In the genomic region with DNA sequence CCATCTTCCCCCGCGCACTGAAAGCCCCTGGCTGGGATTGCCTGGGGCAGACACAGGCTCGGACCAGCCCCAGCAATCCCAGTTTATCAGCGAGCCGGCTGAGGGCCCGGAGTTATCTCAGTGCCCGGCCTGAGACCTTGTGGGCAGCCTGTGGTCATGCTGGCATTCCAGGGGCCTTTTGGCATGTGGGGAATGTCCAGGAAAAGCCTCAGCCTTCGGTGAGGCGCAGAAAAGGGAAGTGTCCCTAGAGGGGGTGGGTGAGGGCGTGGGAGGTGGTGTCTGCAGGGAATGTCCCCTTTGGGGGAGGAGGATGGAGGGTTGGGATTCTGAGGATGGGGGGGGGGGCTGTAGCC, we compare ENCODE assay signal across 10 cellular contexts. TPM values are rescaled to one million over a fixed set of nuclear protein-coding genes. Genes with fewer than 3 reads are reported as not detected.
DNase-seq lines count a peak whose midpoint lies in the region; ATAC-seq, FAIRE-seq and TF ChIP-seq lines count a peak whose summit lies in the region.
"Had no signal": no experiment of that assay in that cellular context is flagged by ENCODE, and none has a peak within 500 bp of the region (broad histone marks: within the 10 kb centered on the region; RNA-seq: fewer than 3 reads in every experiment).

No MANE protein-coding gene starts in this region.

- no peak for TF ChIP-seq RAD21 in SK-N-SH (IDR thresholded peaks at IDR 0.05; ENCODE audit: low read length)

- WGBS in SK-N-SH (ENCODE audit: low lambda C conversion rate), result 15% methylated on average over 8 of the region's 10 CpGs
- WGBS in smooth muscle cell (ENCODE audit: low lambda C conversion rate), result 3% methylated on average over 9 of the region's 10 CpGs

- H3K9ac ChIP-seq in SK-N-SH (peak overlapping the region; percentile 94; the same call in 1 of the 2 replicates), smooth muscle cell (ENCODE audit: low read depth) (no peak overlapping the region)

- no peak for FAIRE-seq in GM12891 (lab: Jason Lieb, UNC)

- DNase-seq in GM12891 (ENCODE audit: insufficient read length, low spot score) (no peak), SK-N-SH (peak; percentile 70), fibroblast of peridontal ligament (ENCODE audit: extremely low read depth) (peak; percentile 77), smooth muscle cell (lab: John Stamatoyannopoulos, UW; ENCODE audit: unreplicated experiment) (peak; percentile 34), immature natural killer cell (no peak), posterior cingulate gyrus (no peak)
- DNase-seq in activated CD8-positive, alpha-beta T cell treated with anti-CD3 and anti-CD28 coated beads, Interleukin-2, amount 10 ng/mL, durations not matched to agents 7 days and 5 days, result no peak
- DNase-seq: activated CD4-positive, alpha-beta T cell treated with anti-CD3 and anti-CD28 coated beads for 36 hours; stimulated activated CD4-positive, alpha-beta T cell treated with anti-CD3 and anti-CD28 coated beads, Interleukin-12 subunit alpha, Interleukin-12 subunit beta, amount 100 ng/mL, for 4 hours had no signal

- H3K79me2 ChIP-seq in SK-N-SH (ENCODE audit: insufficient read depth), result peaks cover 42% of the 10 kb centered on the region
- H3K79me2 ChIP-seq in smooth muscle cell (ENCODE audit: low read depth), result peaks cover 38% of the 10 kb centered on the region

- CTCF ChIA-PET in SK-N-SH (lab: Yijun Ruan, JAX), result interaction anchor here (0.9 kb wide), 1 partner anchor 89 kb away, joined by 3 read pairs; no protein-coding TSS in a partner anchor
- CTCF ChIA-PET in activated CD8-positive, alpha-beta T cell treated with anti-CD3 and anti-CD28 coated beads, Interleukin-2, amount 10 ng/mL, durations not matched to agents 7 days and 5 days (lab: Charles Lee), result no interaction called here

- no peaks in the 10 kb centered on the region for H3K27me3 ChIP-seq in SK-N-SH (ENCODE audit: insufficient read depth)
- H3K27me3 ChIP-seq in smooth muscle cell (ENCODE audit: low read depth), result no peaks in the 10 kb centered on the region

- no peak for TF ChIP-seq CTCF in SK-N-SH (IDR thresholded peaks at IDR 0.05)
- TF ChIP-seq CTCF in smooth muscle cell (IDR thresholded peaks at IDR 0.05; ENCODE audit: borderline replicate concordance, insufficient read depth, poor library complexity, severe bottlenecking), result no peak

- POLR2A ChIA-PET in SK-N-SH (lab: Yijun Ruan, JAX), result interaction anchor here (1.0 kb wide), 1 partner anchor 19 kb away, joined by 3 read pairs; no protein-coding TSS in a partner anchor
- POLR2A ChIA-PET in activated CD8-positive, alpha-beta T cell treated with anti-CD3 and anti-CD28 coated beads, Interleukin-2, amount 10 ng/mL, durations not matched to agents 7 days and 5 days (lab: Charles Lee), result interaction anchor here (1.0 kb wide), 1 partner anchor 66 kb away, joined by 3 read pairs; no protein-coding TSS in a partner anchor

- peaks cover 18 to 21% of the 10 kb centered on the region in 2 donors for H3K4me1 Mint-ChIP-seq in immature natural killer cell
- H3K4me1 Mint-ChIP-seq in activated CD8-positive, alpha-beta T cell treated with anti-CD3 and anti-CD28 coated beads, Interleukin-2, amount 10 ng/mL, durations not matched to agents 7 days and 5 days (ENCODE audit: low read depth), result peaks cover 29% of the 10 kb centered on the region

- no peaks in the 10 kb centered on the region for H3K9me3 Mint-ChIP-seq in immature natural killer cell
- H3K9me3 Mint-ChIP-seq in activated CD8-positive, alpha-beta T cell treated with anti-CD3 and anti-CD28 coated beads, Interleukin-2, amount 10 ng/mL, durations not matched to agents 7 days and 5 days (ENCODE audit: insufficient read depth), result no peaks in the 10 kb centered on the region

- H3K4me3 ChIP-seq in SK-N-SH (ENCODE audit: low read depth in 2 of 2, low read length in 1 of 2) (peak overlapping the region in 1 of 2 experiments; percentile 99; a peak in 1 of 4 replicates), smooth muscle cell (no peak overlapping the region)

- H2AFZ ChIP-seq in SK-N-SH (ENCODE audit: low read depth) (no peak overlapping the region), smooth muscle cell (ENCODE audit: low read depth) (no peak overlapping the region)

- ATAC-seq in activated CD8-positive, alpha-beta T cell treated with anti-CD3 and anti-CD28 coated beads, Interleukin-2, amount 10 ng/mL, durations not matched to agents 7 days and 5 days, result no peak
- ATAC-seq in HG02678 (IDR thresholded peaks at IDR 0.05; ENCODE audit: unreplicated experiment), result no peak
- ATAC-seq: activated CD4-positive, alpha-beta T cell treated with anti-CD3 and anti-CD28 coated beads for 36 hours had no signal

- H3K36me3 ChIP-seq in SK-N-SH (replicated peaks in 1 of 2; ENCODE audit: control insufficient read depth in 1 of 2, insufficient read depth in 2 of 2, low read length in 1 of 2) (peaks cover 0 to 9% of the 10 kb centered on the region in 2 experiments), smooth muscle cell (ENCODE audit: low read depth) (no peaks in the 10 kb centered on the region)

- peak in 1 of 2 experiments; percentile 90; a peak in 1 of 4 replicates for TF ChIP-seq EP300 in SK-N-SH (IDR thresholded peaks at IDR 0.05; ENCODE audit: borderline replicate concordance in 1 of 2, low read depth in 1 of 2, low read length in 1 of 2)

- no peaks in the 10 kb centered on the region for H3K9me2 ChIP-seq in SK-N-SH

- H4K20me1 ChIP-seq in SK-N-SH (ENCODE audit: insufficient read depth), result peaks cover 9% of the 10 kb centered on the region
- peaks cover 54% of the 10 kb centered on the region for H4K20me1 ChIP-seq in smooth muscle cell (ENCODE audit: low read depth)

- no peaks in the 10 kb centered on the region for H3K9me3 ChIP-seq in SK-N-SH
- no peaks in the 10 kb centered on the region for H3K9me3 ChIP-seq in smooth muscle cell (replicated peaks; ENCODE audit: low read depth)

- no peaks in the 10 kb centered on the region for H3K36me3 Mint-ChIP-seq in immature natural killer cell
- H3K36me3 Mint-ChIP-seq in activated CD8-positive, alpha-beta T cell treated with anti-CD3 and anti-CD28 coated beads, Interleukin-2, amount 10 ng/mL, durations not matched to agents 7 days and 5 days (ENCODE audit: low read depth), result no peaks in the 10 kb centered on the region

- H3K27me3 Mint-ChIP-seq in immature natural killer cell (ENCODE audit: low read depth in 3 of 3), result peaks cover 10 to 15% (median 14%) of the 10 kb centered on the region in 3 donors
- H3K27me3 Mint-ChIP-seq in activated CD8-positive, alpha-beta T cell treated with anti-CD3 and anti-CD28 coated beads, Interleukin-2, amount 10 ng/mL, durations not matched to agents 7 days and 5 days (ENCODE audit: low read depth), result peaks cover 22% of the 10 kb centered on the region

- H3K27ac Mint-ChIP-seq in immature natural killer cell, result peak overlapping the region in 1 of 6 donors; percentile 55
- no peak overlapping the region for H3K27ac Mint-ChIP-seq in activated CD8-positive, alpha-beta T cell treated with anti-CD3 and anti-CD28 coated beads, Interleukin-2, amount 10 ng/mL, durations not matched to agents 7 days and 5 days
- H3K27ac Mint-ChIP-seq: activated CD4-positive, alpha-beta T cell treated with anti-CD3 and anti-CD28 coated beads for 36 hours had no signal

- H3K27ac ChIP-seq in SK-N-SH (ENCODE audit: low read depth in 2 of 2, low read length in 1 of 2) (peak overlapping the region; percentile 69 to 92; a peak in 3 of 4 replicates), smooth muscle cell (ENCODE audit: low read depth) (peak overlapping the region; percentile 81)

- no peak overlapping the region for H3K4me3 Mint-ChIP-seq in immature natural killer cell
- H3K4me3 Mint-ChIP-seq in activated CD8-positive, alpha-beta T cell treated with anti-CD3 and anti-CD28 coated beads, Interleukin-2, amount 10 ng/mL, durations not matched to agents 7 days and 5 days, result no peak overlapping the region
- H3K4me3 Mint-ChIP-seq: activated CD4-positive, alpha-beta T cell treated with anti-CD3 and anti-CD28 coated beads for 36 hours had no signal

- intact Hi-C loops in posterior cingulate gyrus (cut with DNase I), result no loop called here

- H3K4me1 ChIP-seq in SK-N-SH (ENCODE audit: control insufficient read depth in 1 of 2, insufficient read depth in 2 of 2, low read depth in 1 of 2, low read length in 1 of 2) (peaks cover 14 to 29% of the 10 kb centered on the region in 2 experiments; a peak in 3 of 4 replicates), smooth muscle cell (ENCODE audit: low read depth) (peaks cover 6% of the 10 kb centered on the region)

- peaks cover 38% of the 10 kb centered on the region for H3F3A ChIP-seq in SK-N-SH (replicated peaks; ENCODE audit: insufficient read depth)
- peaks cover 7% of the 10 kb centered on the region for H3F3A ChIP-seq in smooth muscle cell (ENCODE audit: low read depth)

- TF ChIP-seq POLR2A in GM12891 (IDR thresholded peaks at IDR 0.05; ENCODE audit: low read depth, low read length), result no peak

- peak overlapping the region; percentile 97 for H3K4me2 ChIP-seq in SK-N-SH
- peak overlapping the region; percentile 95 for H3K4me2 ChIP-seq in smooth muscle cell

TF ChIP-seq in GM12891, 5 proteins besides CTCF, POLR2A, EP300 and RAD21:
- no peak for TF ChIP-seq POLR2AphosphoS5 (IDR thresholded peaks at IDR 0.05; ENCODE audit: low read depth, low read length)
- TF ChIP-seq SPI1 (IDR thresholded peaks at IDR 0.05; ENCODE audit: low read depth, low read length), result peak; percentile 90
- 0 out of 2 replicates have a peak, but pooled peaks have one; percentile 42 for TF ChIP-seq POU2F2 (IDR thresholded peaks at IDR 0.05; ENCODE audit: low read depth, low read length)

TF ChIP-seq in SK-N-SH, 30 proteins besides CTCF, POLR2A, EP300 and RAD21 (continues in another document):
- no peak; the same call in 1 of the 2 replicates for TF ChIP-seq SMC3 (IDR thresholded peaks at IDR 0.05; ENCODE audit: low read depth, low read length)
- 0 out of 2 replicates have a peak, but pooled peaks have one; percentile 42 for TF ChIP-seq JUND (IDR thresholded peaks at IDR 0.05)
- TF ChIP-seq, protein P1, sequence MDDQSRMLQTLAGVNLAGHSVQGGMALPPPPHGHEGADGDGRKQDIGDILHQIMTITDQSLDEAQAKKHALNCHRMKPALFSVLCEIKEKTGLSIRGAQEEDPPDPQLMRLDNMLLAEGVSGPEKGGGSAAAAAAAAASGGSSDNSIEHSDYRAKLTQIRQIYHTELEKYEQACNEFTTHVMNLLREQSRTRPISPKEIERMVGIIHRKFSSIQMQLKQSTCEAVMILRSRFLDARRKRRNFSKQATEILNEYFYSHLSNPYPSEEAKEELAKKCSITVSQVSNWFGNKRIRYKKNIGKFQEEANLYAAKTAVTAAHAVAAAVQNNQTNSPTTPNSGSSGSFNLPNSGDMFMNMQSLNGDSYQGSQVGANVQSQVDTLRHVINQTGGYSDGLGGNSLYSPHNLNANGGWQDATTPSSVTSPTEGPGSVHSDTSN (IDR thresholded peaks at IDR 0.05), result peak; percentile 64; the same call in 1 of the 2 replicates

RNA-seq across cellular contexts. Expression of gene FSCN1, which starts 1.1 kb away (rescaled TPM):
- 198 TPM for polyA plus RNA-seq in GM12891 (2012; ENCODE audit: low read depth, missing spikeins)
- polyA plus RNA-seq in SK-N-SH (2012; rRNA removed) (222 and 287 TPM in 2 replicates), smooth muscle cell (312 and 336 TPM in 2 replicates), immature natural killer cell (under 1 TPM in 1 of 3 donors, not detected in 2; 0.22 TPM)
- 108 and 201 TPM in 2 replicates for polyA plus RNA-seq in SK-N-SH (2012; cell fraction: cytosol; rRNA removed)
- 255 and 304 TPM in 2 replicates for polyA plus RNA-seq in SK-N-SH (2012; cell fraction: nucleus; rRNA removed)
- total RNA-seq in smooth muscle cell, result 307 and 324 TPM in 2 replicates
- total RNA-seq in activated CD8-positive, alpha-beta T cell treated with anti-CD3 and anti-CD28 coated beads, Interleukin-2, amount 10 ng/mL, durations not matched to agents 7 days and 5 days, result 10 to 100 TPM; 14.3 to 16.2 TPM

Comparison
In these comparisons a context has a peak if more than half of its experiments do, and no peak if none do; other contexts are left out.
1. DNase-seq: peak in SK-N-SH (single experiment), fibroblast of peridontal ligament (single experiment) and smooth muscle cell (single experiment); none in GM12891 (single experiment), immature natural killer cell (0 of 3), activated CD8-positive, alpha-beta T cell treated with anti-CD3 and anti-CD28 coated beads, Interleukin-2, amount 10 ng/mL, durations not matched to agents 7 days and 5 days (single experiment) and posterior cingulate gyrus (0 of 10).
2. RNA of gene FSCN1, which starts 1.1 kb away (polyA plus RNA-seq): 312 to 336 TPM in smooth muscle cell and 108 to 304 TPM in SK-N-SH; 0.22 TPM in immature natural killer cell; every median in the first group is over 10 times any median in the second.